In genomic region chr3:12656850-12657249, GRCh38 we compare ENCODE assay signal across 16 cellular contexts.
"Had no signal": no experiment of that assay in that cellular context is flagged by ENCODE, and none has a peak within 500 bp of the region (broad histone marks: within the 10 kb centered on the region; RNA-seq: fewer than 3 reads in every experiment).

No MANE protein-coding gene starts in this region.

- ATAC-seq: gastroesophageal sphincter; stimulated activated naive B cell treated with anti-CD40 and anti-IgM and Interleukin-4, amounts not matched to agents 10 μg/mL and 1 μg/mL and 100 μg/mL, for 72 hours had no signal

- FAIRE-seq: islet of Langerhans had no signal

- H3K36me3 ChIP-seq: brain microvascular endothelial cell, gastroesophageal sphincter, left lung, transverse colon had no signal

- H3K27ac Mint-ChIP-seq: activated naive CD8-positive, alpha-beta T cell treated with anti-CD3 and anti-CD28 coated beads, Interleukin-2, amount 10 ng/mL, durations not matched to agents 7 days and 5 days; activated T-helper 1 cell treated with anti-CD3 and anti-CD28 coated beads, Interleukin-12 subunit alpha, Interleukin-12 subunit beta, Interleukin-2, Interleukin-4 antibody, amounts not matched to agents 30 ng/mL and 10 ng/mL and 1 ng/mL, durations not matched to agents 14 hours and 24 hours and 36 hours; dendritic cell treated with granulocyte-macrophage colony-stimulating factor and Interleukin-4, amounts not matched to agents 40 ng/mL and 50 ng/mL, for 4 days; stimulated activated naive B cell treated with anti-CD40 and anti-IgM and Interleukin-4, amounts not matched to agents 10 μg/mL and 1 μg/mL and 100 μg/mL, for 72 hours had no signal

- H3K9me3 Mint-ChIP-seq: activated naive CD8-positive, alpha-beta T cell treated with anti-CD3 and anti-CD28 coated beads, Interleukin-2, amount 10 ng/mL, durations not matched to agents 7 days and 5 days; activated T-helper 1 cell treated with anti-CD3 and anti-CD28 coated beads, Interleukin-12 subunit alpha, Interleukin-12 subunit beta, Interleukin-2, Interleukin-4 antibody, amounts not matched to agents 30 ng/mL and 10 ng/mL and 1 ng/mL, durations not matched to agents 14 hours and 24 hours and 36 hours; dendritic cell treated with granulocyte-macrophage colony-stimulating factor and Interleukin-4, amounts not matched to agents 40 ng/mL and 50 ng/mL, for 4 days; memory B cell; stimulated activated naive B cell treated with anti-CD40 and anti-IgM and Interleukin-4, amounts not matched to agents 10 μg/mL and 1 μg/mL and 100 μg/mL, for 72 hours had no signal

- H3K9me3 ChIP-seq: gastroesophageal sphincter, left lung, transverse colon had no signal

- H3K4me3 Mint-ChIP-seq: activated naive CD8-positive, alpha-beta T cell treated with anti-CD3 and anti-CD28 coated beads, Interleukin-2, amount 10 ng/mL, durations not matched to agents 7 days and 5 days; activated T-helper 1 cell treated with anti-CD3 and anti-CD28 coated beads, Interleukin-12 subunit alpha, Interleukin-12 subunit beta, Interleukin-2, Interleukin-4 antibody, amounts not matched to agents 30 ng/mL and 10 ng/mL and 1 ng/mL, durations not matched to agents 14 hours and 24 hours and 36 hours; dendritic cell treated with granulocyte-macrophage colony-stimulating factor and Interleukin-4, amounts not matched to agents 40 ng/mL and 50 ng/mL, for 4 days; memory B cell had no signal

- H3K4me3 ChIP-seq: gastroesophageal sphincter, left lung, SK-N-MC, transverse colon had no signal

- H3K27me3 ChIP-seq: brain microvascular endothelial cell, gastroesophageal sphincter, left lung, transverse colon had no signal

- H3K27me3 Mint-ChIP-seq: activated naive CD8-positive, alpha-beta T cell treated with anti-CD3 and anti-CD28 coated beads, Interleukin-2, amount 10 ng/mL, durations not matched to agents 7 days and 5 days; dendritic cell treated with granulocyte-macrophage colony-stimulating factor and Interleukin-4, amounts not matched to agents 40 ng/mL and 50 ng/mL, for 4 days; memory B cell; stimulated activated naive B cell treated with anti-CD40 and anti-IgM and Interleukin-4, amounts not matched to agents 10 μg/mL and 1 μg/mL and 100 μg/mL, for 72 hours had no signal

- H3K27ac ChIP-seq: brain microvascular endothelial cell, epithelial cell of prostate, left lung, SK-N-MC, transverse colon had no signal

- DNase-seq: activated naive CD4-positive, alpha-beta T cell; activated naive CD8-positive, alpha-beta T cell treated with anti-CD3 and anti-CD28 coated beads, Interleukin-2, amount 10 ng/mL, durations not matched to agents 7 days and 5 days; brain microvascular endothelial cell; effector memory CD4-positive, alpha-beta T cell; left lung; stimulated activated CD4-positive, alpha-beta T cell treated with anti-CD3 and anti-CD28 coated beads, Interleukin-12 subunit alpha, Interleukin-12 subunit beta, amount 100 ng/mL, for 4 hours; stimulated activated CD4-positive, alpha-beta T cell treated with anti-CD3 and anti-CD28 coated beads, Interleukin-2, amount 100 ng/mL, for 24 hours; stimulated activated naive B cell treated with anti-CD40 and anti-IgM and Interleukin-4, amounts not matched to agents 10 μg/mL and 1 μg/mL and 100 μg/mL, for 72 hours; transverse colon had no signal
